31 cellular contexts compared by ENCODE assay signal in genomic region chr12:130446846-130447654, GRCh38.
"Had no signal": no experiment of that assay in that cellular context is flagged by ENCODE, and none has a peak within 500 bp of the region (broad histone marks: within the 10 kb centered on the region; RNA-seq: fewer than 3 reads in every experiment).

No MANE protein-coding gene starts in this region.

- H3K4me3 Mint-ChIP-seq: activated CD4-positive, alpha-beta memory T cell treated with anti-CD3 and anti-CD28 coated beads, Interleukin-2, amount 10 ng/mL, durations not matched to agents 7 days and 5 days; activated CD4-positive, alpha-beta T cell treated with anti-CD3 and anti-CD28 coated beads, Interleukin-2, amount 10 ng/mL, durations not matched to agents 7 days and 5 days; activated naive CD4-positive, alpha-beta T cell treated with anti-CD3 and anti-CD28 coated beads, Interleukin-2, amount 10 ng/mL, durations not matched to agents 7 days and 5 days; activated naive CD8-positive, alpha-beta T cell; activated T-cell treated with anti-CD3 and anti-CD28 coated beads, Interleukin-2, amount 50 U/mL, for 24 hours; activated T-cell treated with anti-CD3 and anti-CD28 coated beads, Interleukin-2, amount 50 U/mL, for 72 hours; dendritic cell treated with granulocyte-macrophage colony-stimulating factor and Interleukin-4, amounts not matched to agents 40 ng/mL and 50 ng/mL, for 4 days; endodermal cell had no signal

- H3K27me3 ChIP-seq: brain microvascular endothelial cell, dorsolateral prefrontal cortex, foreskin keratinocyte, gastrocnemius medialis had no signal

- H3K27ac Mint-ChIP-seq: activated CD4-positive, alpha-beta memory T cell treated with anti-CD3 and anti-CD28 coated beads, Interleukin-2, amount 10 ng/mL, durations not matched to agents 7 days and 5 days; activated CD4-positive, alpha-beta T cell treated with anti-CD3 and anti-CD28 coated beads, Interleukin-2, amount 10 ng/mL, durations not matched to agents 7 days and 5 days; activated naive CD4-positive, alpha-beta T cell treated with anti-CD3 and anti-CD28 coated beads, Interleukin-2, amount 10 ng/mL, durations not matched to agents 7 days and 5 days; activated naive CD8-positive, alpha-beta T cell; activated T-cell treated with anti-CD3 and anti-CD28 coated beads, Interleukin-2, amount 50 U/mL, for 24 hours; activated T-cell treated with anti-CD3 and anti-CD28 coated beads, Interleukin-2, amount 50 U/mL, for 72 hours; dendritic cell treated with granulocyte-macrophage colony-stimulating factor and Interleukin-4, amounts not matched to agents 40 ng/mL and 50 ng/mL, for 4 days; endodermal cell had no signal

- H3K36me3 Mint-ChIP-seq: activated naive CD4-positive, alpha-beta T cell treated with anti-CD3 and anti-CD28 coated beads, Interleukin-2, amount 10 ng/mL, durations not matched to agents 7 days and 5 days; activated naive CD8-positive, alpha-beta T cell had no signal

- H3K4me1 Mint-ChIP-seq: activated CD4-positive, alpha-beta memory T cell treated with anti-CD3 and anti-CD28 coated beads, Interleukin-2, amount 10 ng/mL, durations not matched to agents 7 days and 5 days; activated CD4-positive, alpha-beta T cell treated with anti-CD3 and anti-CD28 coated beads, Interleukin-2, amount 10 ng/mL, durations not matched to agents 7 days and 5 days; activated naive CD4-positive, alpha-beta T cell treated with anti-CD3 and anti-CD28 coated beads, Interleukin-2, amount 10 ng/mL, durations not matched to agents 7 days and 5 days; endodermal cell had no signal

- FAIRE-seq: astrocyte had no signal

- H3K27ac ChIP-seq: brain microvascular endothelial cell, coronary artery, dorsolateral prefrontal cortex, esophagus muscularis mucosa, foreskin keratinocyte, gastrocnemius medialis, heart right ventricle had no signal

- H3K9me3 ChIP-seq: esophagus muscularis mucosa, gastrocnemius medialis, heart right ventricle had no signal

- H3K4me1 ChIP-seq: esophagus muscularis mucosa, foreskin keratinocyte, gastrocnemius medialis, heart right ventricle had no signal

- ATAC-seq: activated T-cell treated with anti-CD3 and anti-CD28 coated beads, Interleukin-2, amount 50 U/mL, for 72 hours; foreskin keratinocyte; gastrocnemius medialis; heart right ventricle had no signal

- DNase-seq: activated CD4-positive, alpha-beta memory T cell treated with anti-CD3 and anti-CD28 coated beads, Interleukin-2, amount 10 ng/mL, durations not matched to agents 7 days and 5 days; activated CD4-positive, alpha-beta T cell treated with anti-CD3 and anti-CD28 coated beads for 1 hour; activated CD4-positive, alpha-beta T cell treated with anti-CD3 and anti-CD28 coated beads for 4 hours; activated CD4-positive, alpha-beta T cell treated with anti-CD3 and anti-CD28 coated beads, Interleukin-2, amount 10 ng/mL, durations not matched to agents 7 days and 5 days; activated CD4-positive, alpha-beta T cell treated with anti-CD3 and anti-CD28 coated beads, Interleukin-2, amount 50 U/mL, for 4 hours; activated CD8-positive, alpha-beta memory T cell treated with anti-CD3 and anti-CD28 coated beads, Interleukin-2, amount 50 U/mL, for 48 hours; activated gamma-delta T cell; activated naive CD4-positive, alpha-beta T cell; activated naive CD4-positive, alpha-beta T cell treated with anti-CD3 and anti-CD28 coated beads, Interleukin-2, amount 10 ng/mL, durations not matched to agents 7 days and 5 days; activated T-cell treated with anti-CD3 and anti-CD28 coated beads for 4 hours; activated T-cell treated with anti-CD3 and anti-CD28 coated beads, Interleukin-2, amount 50 U/mL, for 24 hours; activated T-cell treated with anti-CD3 and anti-CD28 coated beads, Interleukin-2, amount 50 U/mL, for 72 hours; amniotic stem cell; anterior cingulate cortex; brain microvascular endothelial cell; central memory CD4-positive, alpha-beta T cell; cerebellar nuclear complex; dorsolateral prefrontal cortex; effector memory CD4-positive, alpha-beta T cell; endodermal cell; erythroblast; foreskin keratinocyte; gastrocnemius medialis; heart right ventricle; T-helper 1 cell; T-helper 2 cell had no signal

- H3K27me3 Mint-ChIP-seq: activated CD4-positive, alpha-beta memory T cell treated with anti-CD3 and anti-CD28 coated beads, Interleukin-2, amount 10 ng/mL, durations not matched to agents 7 days and 5 days; activated CD4-positive, alpha-beta T cell treated with anti-CD3 and anti-CD28 coated beads, Interleukin-2, amount 10 ng/mL, durations not matched to agents 7 days and 5 days; activated naive CD4-positive, alpha-beta T cell treated with anti-CD3 and anti-CD28 coated beads, Interleukin-2, amount 10 ng/mL, durations not matched to agents 7 days and 5 days; activated naive CD8-positive, alpha-beta T cell; activated T-cell treated with anti-CD3 and anti-CD28 coated beads, Interleukin-2, amount 50 U/mL, for 24 hours; dendritic cell treated with granulocyte-macrophage colony-stimulating factor and Interleukin-4, amounts not matched to agents 40 ng/mL and 50 ng/mL, for 4 days had no signal

- H3K4me3 ChIP-seq: coronary artery, dorsolateral prefrontal cortex, esophagus muscularis mucosa, gastrocnemius medialis, heart right ventricle had no signal

- H3K9me3 Mint-ChIP-seq: activated CD4-positive, alpha-beta T cell treated with anti-CD3 and anti-CD28 coated beads, Interleukin-2, amount 10 ng/mL, durations not matched to agents 7 days and 5 days; activated T-cell treated with anti-CD3 and anti-CD28 coated beads, Interleukin-2, amount 50 U/mL, for 24 hours; activated T-cell treated with anti-CD3 and anti-CD28 coated beads, Interleukin-2, amount 50 U/mL, for 72 hours; endodermal cell had no signal

- H3K36me3 ChIP-seq: brain microvascular endothelial cell, esophagus muscularis mucosa, gastrocnemius medialis, heart right ventricle had no signal
